11 cellular contexts compared by ENCODE assay signal in the genomic region with DNA sequence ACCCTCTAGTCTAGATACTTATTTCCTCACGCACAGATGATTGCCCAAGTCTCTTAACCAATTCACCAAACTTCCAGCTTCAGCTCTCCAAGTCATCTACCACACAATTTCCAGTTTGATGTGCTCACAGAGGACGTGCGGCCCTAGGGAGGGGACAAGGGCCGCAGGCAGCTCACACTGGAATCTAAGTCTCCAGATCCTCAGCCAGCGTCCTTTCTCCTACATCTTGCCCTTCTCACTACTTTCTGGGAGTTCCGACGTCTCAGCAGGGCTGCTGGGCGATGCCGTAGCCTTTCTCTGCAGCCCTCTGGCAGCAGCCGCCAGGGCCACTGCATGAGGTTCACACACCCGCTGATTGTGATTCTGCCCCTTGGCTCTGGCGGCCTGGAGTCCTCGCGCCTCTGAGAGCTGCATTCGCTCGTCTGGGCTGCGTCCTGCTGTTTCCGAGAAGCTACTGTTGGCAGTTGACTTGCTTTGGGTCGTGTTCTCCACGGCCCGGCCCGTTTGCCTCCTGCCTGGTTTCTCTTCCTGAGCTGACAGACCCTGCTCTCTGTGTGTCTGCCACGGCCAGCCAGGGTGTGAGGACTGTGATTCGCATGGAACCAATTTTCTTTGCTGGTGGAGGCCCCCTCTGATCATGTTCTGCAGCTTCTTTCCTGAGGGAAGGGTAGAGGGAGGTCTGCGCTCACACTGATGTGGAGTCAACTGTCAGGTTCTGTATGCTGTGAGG. TPM values are rescaled to one million over a fixed set of nuclear protein-coding genes. Genes with fewer than 3 reads are reported as not detected.
DNase-seq lines count a peak whose midpoint lies in the region; ATAC-seq and TF ChIP-seq lines count a peak whose summit lies in the region.
"Had no signal": no experiment of that assay in that cellular context is flagged by ENCODE, and none has a peak within 500 bp of the region (broad histone marks: within the 10 kb centered on the region; RNA-seq: fewer than 3 reads in every experiment).

No MANE protein-coding gene starts in this region.

- H3K27me3 ChIP-seq in left lung, result no peaks in the 10 kb centered on the region
- H3K27me3 ChIP-seq: vagina had no signal

- no peaks in the 10 kb centered on the region for H3K27me3 Mint-ChIP-seq in activated naive CD8-positive, alpha-beta T cell treated with anti-CD3 and anti-CD28 coated beads, Interleukin-2, amount 10 ng/mL, durations not matched to agents 7 days and 5 days
- no peaks in the 10 kb centered on the region for H3K27me3 Mint-ChIP-seq in activated naive CD8-positive, alpha-beta T cell treated with anti-CD3 and anti-CD28 coated beads for 36 hours
- peaks cover 16% of the 10 kb centered on the region for H3K27me3 Mint-ChIP-seq in type B pancreatic cell

- H3K4me3 ChIP-seq in left lung, result no peak overlapping the region
- H3K4me3 ChIP-seq: vagina had no signal

- no peaks in the 10 kb centered on the region for H3K9me3 ChIP-seq in left lung
- H3K9me3 ChIP-seq: vagina had no signal

- H3K9me3 Mint-ChIP-seq in activated naive CD8-positive, alpha-beta T cell treated with anti-CD3 and anti-CD28 coated beads, Interleukin-2, amount 10 ng/mL, durations not matched to agents 7 days and 5 days, result no peaks in the 10 kb centered on the region
- no peaks in the 10 kb centered on the region for H3K9me3 Mint-ChIP-seq in activated naive CD8-positive, alpha-beta T cell treated with anti-CD3 and anti-CD28 coated beads for 36 hours
- peaks cover 4% of the 10 kb centered on the region for H3K9me3 Mint-ChIP-seq in type B pancreatic cell
- H3K9me3 Mint-ChIP-seq: activated T-helper 2 cell treated with anti-CD3 and anti-CD28 coated beads, Interferon-gamma antibody, Interleukin-2, Interleukin-4, amounts not matched to agents 10 μg/mL and 5 μg/mL and 100 μg/mL, durations not matched to agents 14 hours and 24 hours and 36 hours had no signal

- peak overlapping the region; percentile 26 for H3K4me3 Mint-ChIP-seq in activated naive CD8-positive, alpha-beta T cell treated with anti-CD3 and anti-CD28 coated beads, Interleukin-2, amount 10 ng/mL, durations not matched to agents 7 days and 5 days
- no peak overlapping the region for H3K4me3 Mint-ChIP-seq in activated naive CD8-positive, alpha-beta T cell treated with anti-CD3 and anti-CD28 coated beads for 36 hours
- H3K4me3 Mint-ChIP-seq in type B pancreatic cell, result peak overlapping the region; percentile 13

- H3K36me3 ChIP-seq in left lung, result no peaks in the 10 kb centered on the region
- H3K36me3 ChIP-seq: vagina had no signal

- no peak for TF ChIP-seq CTCF in left lung (IDR thresholded peaks at IDR 0.05)
- TF ChIP-seq CTCF in type B pancreatic cell (conservative IDR thresholded peaks at IDR 0.05), result no peak

- POLR2A ChIA-PET in activated naive CD8-positive, alpha-beta T cell treated with anti-CD3 and anti-CD28 coated beads, Interleukin-2, amount 10 ng/mL, durations not matched to agents 7 days and 5 days (lab: Charles Lee), result interaction anchor here (1.5 kb wide), 1 partner anchor 14 kb away, joined by 11 read pairs; a partner anchor contains a TSS

- H3K4me1 ChIP-seq in left lung, result peaks cover 0 to 43% of the 10 kb centered on the region in 2 donors
- H3K4me1 ChIP-seq: vagina had no signal

- H3K27ac ChIP-seq in left lung, result peak overlapping the region in 1 of 2 donors; percentile 71
- H3K27ac ChIP-seq: RWPE1, vagina had no signal

- H3K27ac Mint-ChIP-seq in activated naive CD8-positive, alpha-beta T cell treated with anti-CD3 and anti-CD28 coated beads, Interleukin-2, amount 10 ng/mL, durations not matched to agents 7 days and 5 days, result peak overlapping the region; percentile 71
- H3K27ac Mint-ChIP-seq in activated naive CD8-positive, alpha-beta T cell treated with anti-CD3 and anti-CD28 coated beads for 36 hours, result no peak overlapping the region
- H3K27ac Mint-ChIP-seq in type B pancreatic cell, result no peak overlapping the region
- H3K27ac Mint-ChIP-seq: activated T-helper 2 cell treated with anti-CD3 and anti-CD28 coated beads, Interferon-gamma antibody, Interleukin-2, Interleukin-4, amounts not matched to agents 10 μg/mL and 5 μg/mL and 100 μg/mL, durations not matched to agents 14 hours and 24 hours and 36 hours had no signal

- no peaks in the 10 kb centered on the region for H3K36me3 Mint-ChIP-seq in activated naive CD8-positive, alpha-beta T cell treated with anti-CD3 and anti-CD28 coated beads, Interleukin-2, amount 10 ng/mL, durations not matched to agents 7 days and 5 days
- peaks cover 2% of the 10 kb centered on the region for H3K36me3 Mint-ChIP-seq in activated naive CD8-positive, alpha-beta T cell treated with anti-CD3 and anti-CD28 coated beads for 36 hours
- no peaks in the 10 kb centered on the region for H3K36me3 Mint-ChIP-seq in type B pancreatic cell

- no peak for DNase-seq in activated naive CD8-positive, alpha-beta T cell treated with anti-CD3 and anti-CD28 coated beads, Interleukin-2, amount 10 ng/mL, durations not matched to agents 7 days and 5 days
- no peak for DNase-seq in activated naive CD8-positive, alpha-beta T cell treated with anti-CD3 and anti-CD28 coated beads for 36 hours
- DNase-seq in UCSD-AML1 (lab: John Stamatoyannopoulos, UW; ENCODE audit: unreplicated experiment), result peak; percentile 9
- DNase-seq in left lung, result peak in 1 of 2 donors; percentile 73
- no peak for DNase-seq in type B pancreatic cell (ENCODE audit: extremely low spot score, unreplicated experiment)
- DNase-seq in NCI-H1436 (lab: John Stamatoyannopoulos, UW), result no peak
- DNase-seq in RPMI8226, result no peak

- H3K4me1 Mint-ChIP-seq in activated naive CD8-positive, alpha-beta T cell treated with anti-CD3 and anti-CD28 coated beads, Interleukin-2, amount 10 ng/mL, durations not matched to agents 7 days and 5 days, result peaks cover 25% of the 10 kb centered on the region
- peaks cover 23% of the 10 kb centered on the region for H3K4me1 Mint-ChIP-seq in activated naive CD8-positive, alpha-beta T cell treated with anti-CD3 and anti-CD28 coated beads for 36 hours
- peaks cover 38% of the 10 kb centered on the region for H3K4me1 Mint-ChIP-seq in type B pancreatic cell (ENCODE audit: unreplicated experiment)

- intact Hi-C loops in left lung (cut with DNase I), result no loop called here

- ATAC-seq in activated naive CD8-positive, alpha-beta T cell treated with anti-CD3 and anti-CD28 coated beads, Interleukin-2, amount 10 ng/mL, durations not matched to agents 7 days and 5 days (ENCODE audit: low read depth), result no peak
- ATAC-seq in left lung, result peak; percentile 30
- ATAC-seq in GM21717 (IDR thresholded peaks at IDR 0.05; ENCODE audit: unreplicated experiment), result no peak

RNA-seq across cellular contexts. Expression of a gene that starts 14.1 kb away (rescaled TPM):
- total RNA-seq in activated naive CD8-positive, alpha-beta T cell treated with anti-CD3 and anti-CD28 coated beads, Interleukin-2, amount 10 ng/mL, durations not matched to agents 7 days and 5 days, result 10 to 100 TPM; 51.8 to 57.2 TPM
- 10 to 100 TPM; 45.4 to 48.1 TPM for total RNA-seq in activated naive CD8-positive, alpha-beta T cell treated with anti-CD3 and anti-CD28 coated beads for 36 hours
- 10 to 100 TPM; 17.6 to 20.2 TPM for total RNA-seq in left lung
- total RNA-seq in type B pancreatic cell (ENCODE audit: low replicate concordance), result 5.4 and 21.3 TPM in 2 replicates
